Comparison of ENCODE assay signal across 1 cellular context in genomic region chr11:89061839-89062238, GRCh38.
TF ChIP-seq lines count a peak whose summit lies in the region.

No MANE protein-coding gene starts in this region.

TF ChIP-seq in liver, 16 proteins besides CTCF, POLR2A, EP300 and RAD21:
- peak; percentile 73 for TF ChIP-seq REST (IDR thresholded peaks at IDR 0.05)
